Comparison of ENCODE assay signal across 24 cellular contexts in the genomic region with DNA sequence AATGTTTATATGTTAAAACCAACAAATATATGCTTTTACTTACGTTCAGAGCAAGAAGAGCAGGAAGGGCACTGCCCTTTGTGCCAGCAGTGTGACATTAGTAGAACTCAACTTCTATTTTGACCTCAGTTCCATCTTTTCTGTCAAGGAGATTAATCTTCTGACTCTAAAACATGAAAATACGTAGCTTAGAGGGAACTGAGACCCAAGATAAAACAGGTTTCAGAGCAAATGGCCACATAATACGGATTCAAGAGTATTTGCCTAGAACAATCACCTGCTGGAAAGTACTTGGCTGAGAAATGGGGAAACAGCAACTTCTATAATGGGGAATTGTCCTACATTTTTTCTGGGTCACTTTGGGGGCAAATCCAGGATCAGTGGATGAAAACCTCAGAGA. TPM values are rescaled to one million over a fixed set of nuclear protein-coding genes. Genes with fewer than 3 reads are reported as not detected.
"Had no signal": no experiment of that assay in that cellular context is flagged by ENCODE, and none has a peak within 500 bp of the region (broad histone marks: within the 10 kb centered on the region; RNA-seq: fewer than 3 reads in every experiment).

No MANE protein-coding gene starts in this region.

- H3K9me3 ChIP-seq: body of pancreas, esophagus squamous epithelium, heart right ventricle, lower lobe of right lung, tibial nerve had no signal

- ATAC-seq: activated CD4-positive, alpha-beta T cell treated with anti-CD3 and anti-CD28 coated beads for 36 hours; activated CD8-positive, alpha-beta T cell treated with anti-CD3 and anti-CD28 coated beads for 36 hours; activated T-helper 17 cell treated with anti-CD3 and anti-CD28 coated beads, Interleukin-2, amount 50 U/mL, for 72 hours; body of pancreas; heart right ventricle; stimulated activated naive CD8-positive, alpha-beta T cell treated with anti-CD3 and anti-CD28 coated beads, Interleukin-15, Interleukin-2, amounts not matched to agents 100 U/mL and 50 U/mL, for 24 hours had no signal

- DNase-seq: activated CD4-positive, alpha-beta T cell treated with anti-CD3 and anti-CD28 coated beads for 36 hours; activated CD8-positive, alpha-beta T cell treated with anti-CD3 and anti-CD28 coated beads for 36 hours; activated naive CD4-positive, alpha-beta T cell; activated naive CD8-positive, alpha-beta T cell treated with anti-CD3 and anti-CD28 coated beads, Interleukin-2, amount 10 ng/mL, durations not matched to agents 7 days and 5 days; activated T-cell treated with anti-CD3 and anti-CD28 coated beads, Interleukin-2, amount 50 U/mL, for 1 hour; amygdala; body of pancreas; dermis blood vessel endothelial cell; effector memory CD4-positive, alpha-beta T cell; esophagus squamous epithelium; heart right ventricle; lower lobe of right lung; occipital lobe; stimulated activated CD4-positive, alpha-beta T cell treated with anti-CD3 and anti-CD28 coated beads, Interleukin-12 subunit alpha, Interleukin-12 subunit beta, amount 100 ng/mL, for 4 hours; stimulated activated CD4-positive, alpha-beta T cell treated with anti-CD3 and anti-CD28 coated beads, Interleukin-1b, Interleukin-23, amount 100 ng/mL, for 48 hours; stimulated activated CD8-positive, alpha-beta memory T cell treated with anti-CD3 and anti-CD28 coated beads, Interleukin-4, amount 100 ng/mL, for 48 hours; stimulated activated naive CD8-positive, alpha-beta T cell treated with anti-CD3 and anti-CD28 coated beads, Interleukin-15, Interleukin-2, amounts not matched to agents 100 U/mL and 50 U/mL, for 24 hours; substantia nigra; WERI-Rb-1 had no signal

- H3K27ac ChIP-seq: body of pancreas, esophagus squamous epithelium, heart right ventricle, lower lobe of right lung, tibial nerve, WERI-Rb-1 had no signal

- H3K27me3 Mint-ChIP-seq: activated T-helper 17 cell treated with anti-CD3 and anti-CD28 coated beads, Interleukin-2, amount 50 U/mL, for 72 hours had no signal

- H3K4me3 ChIP-seq: body of pancreas, heart right ventricle, lower lobe of right lung, tibial nerve had no signal

- H3K36me3 ChIP-seq: esophagus squamous epithelium, heart right ventricle, lower lobe of right lung, tibial nerve, WERI-Rb-1 had no signal

- FAIRE-seq: urothelium cell line had no signal

- H3K9me3 Mint-ChIP-seq: activated CD8-positive, alpha-beta T cell treated with anti-CD3 and anti-CD28 coated beads for 36 hours; activated naive CD8-positive, alpha-beta T cell treated with anti-CD3 and anti-CD28 coated beads, Interleukin-2, amount 10 ng/mL, durations not matched to agents 7 days and 5 days; activated T-helper 17 cell treated with anti-CD3 and anti-CD28 coated beads, Interleukin-2, amount 50 U/mL, for 72 hours had no signal

- H3K4me3 Mint-ChIP-seq: activated CD4-positive, alpha-beta T cell treated with anti-CD3 and anti-CD28 coated beads for 36 hours; activated CD8-positive, alpha-beta T cell treated with anti-CD3 and anti-CD28 coated beads for 36 hours; activated naive CD8-positive, alpha-beta T cell treated with anti-CD3 and anti-CD28 coated beads, Interleukin-2, amount 10 ng/mL, durations not matched to agents 7 days and 5 days had no signal

- H3K27ac Mint-ChIP-seq: activated CD4-positive, alpha-beta T cell treated with anti-CD3 and anti-CD28 coated beads for 36 hours; activated CD8-positive, alpha-beta T cell treated with anti-CD3 and anti-CD28 coated beads for 36 hours; activated naive CD8-positive, alpha-beta T cell treated with anti-CD3 and anti-CD28 coated beads, Interleukin-2, amount 10 ng/mL, durations not matched to agents 7 days and 5 days had no signal

- H3K27me3 ChIP-seq: body of pancreas, esophagus squamous epithelium, heart right ventricle, tibial nerve had no signal

RNA-seq across cellular contexts. Expression of a gene that starts 22.2 kb away (rescaled TPM):
- total RNA-seq: activated CD4-positive, alpha-beta T cell treated with anti-CD3 and anti-CD28 coated beads for 36 hours; activated CD8-positive, alpha-beta T cell treated with anti-CD3 and anti-CD28 coated beads for 36 hours; activated naive CD8-positive, alpha-beta T cell treated with anti-CD3 and anti-CD28 coated beads, Interleukin-2, amount 10 ng/mL, durations not matched to agents 7 days and 5 days; body of pancreas; esophagus squamous epithelium; T-helper 2 cell treated with Interferon-gamma antibody and Interleukin-4, amounts not matched to agents 100 ng/mL and 5 ng/mL, for 36 hours had no signal
- polyA plus RNA-seq: neural cell had no signal

RNA-seq across cellular contexts. Expression of a gene that starts 22.3 kb away (rescaled TPM):
- total RNA-seq: activated CD8-positive, alpha-beta T cell treated with anti-CD3 and anti-CD28 coated beads for 36 hours had no signal
- polyA plus RNA-seq: neural cell had no signal
